10 cellular contexts compared by ENCODE assay signal in the genomic region with DNA sequence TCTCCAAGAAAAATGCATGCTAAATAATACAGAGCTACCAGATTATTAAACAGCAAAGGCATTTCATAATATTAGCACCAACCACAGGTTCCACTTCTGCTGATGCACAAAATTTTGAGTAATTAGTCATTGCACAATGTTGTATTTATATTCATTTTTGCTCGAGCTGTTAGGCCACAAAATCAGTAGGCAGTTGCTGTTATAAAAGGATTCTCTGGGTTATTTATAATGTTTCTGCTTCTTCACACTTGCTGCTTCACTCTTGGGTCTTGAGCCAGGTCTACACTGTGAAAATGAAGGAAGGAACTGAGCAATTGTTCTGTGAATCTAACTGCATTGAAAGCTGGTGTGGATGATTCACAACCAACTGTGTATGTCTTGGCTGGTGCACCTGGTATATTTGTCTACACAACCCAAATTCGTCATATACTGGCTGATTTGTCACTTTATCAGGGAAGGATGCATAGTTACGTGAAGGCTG. TPM values are rescaled to one million over a fixed set of nuclear protein-coding genes. Genes with fewer than 3 reads are reported as not detected.
DNase-seq lines count a peak whose midpoint lies in the region; ATAC-seq, FAIRE-seq and TF ChIP-seq lines count a peak whose summit lies in the region.
"Had no signal": no experiment of that assay in that cellular context is flagged by ENCODE, and none has a peak within 500 bp of the region (broad histone marks: within the 10 kb centered on the region; RNA-seq: fewer than 3 reads in every experiment).

No MANE protein-coding gene starts in this region.

- H3K27me3 ChIP-seq in PC-3 (ENCODE audit: low read length), result no peaks in the 10 kb centered on the region
- H3K27me3 ChIP-seq in endothelial cell of umbilical vein (ENCODE audit: control insufficient read depth in 2 of 2, insufficient read depth in 2 of 2, low read length in 2 of 2), result no peaks in the 10 kb centered on the region
- H3K27me3 ChIP-seq: stomach had no signal

- H3K4me3 ChIP-seq in PC-3 (ENCODE audit: low read length), result no peak overlapping the region
- H3K4me3 ChIP-seq in endothelial cell of umbilical vein (replicated peaks in 1 of 3; ENCODE audit: insufficient read depth in 1 of 3, low read depth in 1 of 3, low read length in 3 of 3), result no peak overlapping the region
- H3K4me3 ChIP-seq: stomach had no signal

- no peaks in the 10 kb centered on the region for H3K79me2 ChIP-seq in PC-3 (ENCODE audit: low read length)
- H3K79me2 ChIP-seq in endothelial cell of umbilical vein (ENCODE audit: control insufficient read depth, insufficient read depth, low read length), result no peaks in the 10 kb centered on the region

- no peaks in the 10 kb centered on the region for H4K20me1 ChIP-seq in PC-3 (ENCODE audit: low read length)
- H4K20me1 ChIP-seq in endothelial cell of umbilical vein (replicated peaks; ENCODE audit: control insufficient read depth, extremely low read depth, insufficient read depth, low read length), result no peaks in the 10 kb centered on the region

- no TSS peak for BruUV-seq in PC-3 (replicated peaks; lab: Mats Ljungman, UMichigan)
- no TSS peak for BruUV-seq in endothelial cell of umbilical vein (replicated peaks; lab: Mats Ljungman, UMichigan)

- peak overlapping the region; percentile 69 for H3K27ac ChIP-seq in PC-3 (ENCODE audit: low read length)
- H3K27ac ChIP-seq in endothelial cell of umbilical vein (ENCODE audit: insufficient read depth, low read depth, low read length), result peak overlapping the region; percentile 50

- CTCF ChIA-PET in PC-3 (lab: Charles Lee), result no interaction called here
- CTCF ChIA-PET in endothelial cell of umbilical vein (lab: Charles Lee), result interaction anchor here (0.5 to 1.8 kb wide), 15 partner anchors 19 to 643 kb away, joined by 3 to 6 read pairs (median 3); no protein-coding TSS in a partner anchor

- POLR2A ChIA-PET in PC-3 (lab: Charles Lee; ENCODE audit: unreplicated experiment), result interaction anchor here (0.5 to 0.9 kb wide), 2 partner anchors 35 to 149 kb away, joined by 4 to 11 read pairs; no protein-coding TSS in a partner anchor
- POLR2A ChIA-PET in endothelial cell of umbilical vein (lab: Charles Lee), result interaction anchor here (0.7 to 0.8 kb wide), 2 partner anchors 37 to 466 kb away, joined by 3 to 4 read pairs; no protein-coding TSS in a partner anchor

- H3K9me2 ChIP-seq in PC-3 (replicated peaks; ENCODE audit: low read length), result no peaks in the 10 kb centered on the region

- ATAC-seq in PC-3 (peak; percentile 95), GM21723 (IDR thresholded peaks at IDR 0.05; ENCODE audit: unreplicated experiment) (no peak)

- H3K4me1 ChIP-seq in PC-3 (ENCODE audit: insufficient read depth, low read length), result peaks cover 28% of the 10 kb centered on the region
- H3K4me1 ChIP-seq in endothelial cell of umbilical vein (ENCODE audit: control insufficient read depth, extremely low read depth, insufficient read depth, low read length), result peaks cover 18% of the 10 kb centered on the region

- H3K4me2 ChIP-seq in PC-3 (ENCODE audit: low read length) (peak overlapping the region; percentile 51), endothelial cell of umbilical vein (ENCODE audit: insufficient read depth, low read length) (peak overlapping the region; percentile 3)

- FAIRE-seq in endothelial cell of umbilical vein (lab: Jason Lieb, UNC), result peak; percentile 91
- FAIRE-seq in HTR-8/SVneo (lab: Jason Lieb, UNC), result no peak

- intact Hi-C loops in PC-3 (cut with micrococcal nuclease), result loop anchor here (1.0 to 10.0 kb wide), 3 partner anchors 144 to 586 kb away; no protein-coding TSS in a partner anchor
- intact Hi-C loops in endothelial cell of umbilical vein (cut with micrococcal nuclease), result loop anchor here (1.0 kb wide), 1 partner anchor 146 kb away; no protein-coding TSS in a partner anchor

- TF ChIP-seq POLR2A in endothelial cell of umbilical vein (IDR thresholded peaks at IDR 0.05; ENCODE audit: low read depth, low read length), result no peak

- no peak overlapping the region for H3K9ac ChIP-seq in PC-3 (ENCODE audit: low read length)
- H3K9ac ChIP-seq in endothelial cell of umbilical vein (replicated peaks; ENCODE audit: extremely low read depth, insufficient read depth, low read length), result peak overlapping the region; percentile 18

- TF ChIP-seq CTCF in PC-3 (conservative IDR thresholded peaks at IDR 0.05; ENCODE audit: low read depth, low read length) (no peak), endothelial cell of umbilical vein (IDR thresholded peaks at IDR 0.05; ENCODE audit: extremely low read depth in 1 of 2, insufficient read depth in 1 of 2, low read depth in 1 of 2, low read length in 2 of 2) (no peak)

- no peaks in the 10 kb centered on the region for H3K9me1 ChIP-seq in endothelial cell of umbilical vein (replicated peaks; ENCODE audit: control insufficient read depth, extremely low read depth, insufficient read depth, low read length)

- H3K36me3 ChIP-seq in PC-3 (ENCODE audit: low read depth, low read length) (no peaks in the 10 kb centered on the region), endothelial cell of umbilical vein (ENCODE audit: control insufficient read depth in 2 of 2, extremely low read depth in 1 of 2, insufficient read depth in 2 of 2, low read length in 2 of 2) (no peaks in the 10 kb centered on the region)
- H3K36me3 ChIP-seq: stomach had no signal

- H3F3A ChIP-seq in PC-3 (ENCODE audit: low read length, unreplicated experiment), result no peaks in the 10 kb centered on the region

- dilution Hi-C loops in endothelial cell of umbilical vein (cut with MboI; ENCODE audit: extremely low pct_ligation_motif_present, low sequenced_read_pairs), result no loop called here

- H2AFZ ChIP-seq in PC-3 (ENCODE audit: low read length), result no peak overlapping the region
- H2AFZ ChIP-seq in endothelial cell of umbilical vein (ENCODE audit: low read depth, low read length), result no peak overlapping the region

- DNase-seq in GM04504 (ENCODE audit: low read depth) (peak; percentile 32), PC-3 (peak; percentile 96), endothelial cell of umbilical vein (ENCODE audit: low read depth, low spot score) (peak; percentile 91), renal cortical epithelial cell (ENCODE audit: low read depth) (peak; percentile 67), HTR-8/SVneo (ENCODE audit: insufficient read length, low spot score) (no peak), NCI-H82 treated with DMSO at 0.1 percent for 48 hours (lab: John Stamatoyannopoulos, UW; ENCODE audit: unreplicated experiment) (no peak)
- DNase-seq in activated CD8-positive, alpha-beta memory T cell treated with anti-CD3 and anti-CD28 coated beads, Interleukin-2, amount 50 U/mL, for 4 hours, result no peak
- DNase-seq: cortex of kidney, stomach had no signal

- H3K9me3 ChIP-seq in PC-3 (ENCODE audit: low read length), result no peaks in the 10 kb centered on the region
- H3K9me3 ChIP-seq in endothelial cell of umbilical vein (replicated peaks; ENCODE audit: control insufficient read depth, insufficient read depth, low read length), result no peaks in the 10 kb centered on the region
- H3K9me3 ChIP-seq: stomach had no signal

TF ChIP-seq in endothelial cell of umbilical vein, 7 proteins besides CTCF, POLR2A, EP300 and RAD21:
- no peak for TF ChIP-seq MYC (IDR thresholded peaks at IDR 0.05; ENCODE audit: low read depth, low read length)
- TF ChIP-seq JUN (IDR thresholded peaks at IDR 0.05; ENCODE audit: borderline replicate concordance, insufficient read depth, insufficient read length, low read depth), result peak; percentile 65
- peak; percentile 85 for TF ChIP-seq FOS (IDR thresholded peaks at IDR 0.05; ENCODE audit: borderline replicate concordance, insufficient read depth, low read length)
- TF ChIP-seq POLR2AphosphoS5 (IDR thresholded peaks at IDR 0.05; ENCODE audit: insufficient read depth, low read depth, low read length), result no peak
- TF ChIP-seq EZH2 (IDR thresholded peaks at IDR 0.05; ENCODE audit: borderline replicate concordance, low read depth, low read length, severe bottlenecking), result no peak
- TF ChIP-seq GATA2 (IDR thresholded peaks at IDR 0.05; ENCODE audit: insufficient read depth, insufficient read length, low read depth, low read length), result peak; percentile 64
- TF ChIP-seq, protein P1, sequence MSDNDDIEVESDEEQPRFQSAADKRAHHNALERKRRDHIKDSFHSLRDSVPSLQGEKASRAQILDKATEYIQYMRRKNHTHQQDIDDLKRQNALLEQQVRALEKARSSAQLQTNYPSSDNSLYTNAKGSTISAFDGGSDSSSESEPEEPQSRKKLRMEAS (IDR thresholded peaks at IDR 0.05; ENCODE audit: insufficient read depth, insufficient read length), result no peak

RNA-seq across cellular contexts. Expression of a gene that starts 38.3 kb away (rescaled TPM):
- total RNA-seq in PC-3 (2014; rRNA removed) (95.7 and 110 TPM in 2 replicates), endothelial cell of umbilical vein (96.7 and 97.4 TPM in 2 replicates), renal cortical epithelial cell (180 and 225 TPM in 2 replicates)
- polyA plus RNA-seq in endothelial cell of umbilical vein, result 22.7 and 36.1 TPM in 2 replicates
- 94.7 and 104 TPM in 2 replicates for polyA plus RNA-seq in endothelial cell of umbilical vein (2011; cell fraction: cytosol; rRNA removed)
- 30.5 and 49.8 TPM in 2 replicates for polyA plus RNA-seq in endothelial cell of umbilical vein (2011; cell fraction: nucleus; rRNA removed)
- 202 and 208 TPM in 2 replicates for polyA plus RNA-seq in endothelial cell of umbilical vein (2012)
- 4.9 and 9.9 TPM in 2 replicates for polyA minus RNA-seq in endothelial cell of umbilical vein
- polyA minus RNA-seq in endothelial cell of umbilical vein (2011; cell fraction: cytosol; rRNA and poly(A)+ RNA removed), result 10.2 TPM
- polyA minus RNA-seq in endothelial cell of umbilical vein (2011; cell fraction: nucleus; rRNA and poly(A)+ RNA removed), result 10.6 and 10.7 TPM in 2 replicates

Comparison
In these comparisons a context has a peak if more than half of its experiments do, and no peak if none do; other contexts are left out.
1. DNase-seq: peak in GM04504 (single experiment), PC-3 (single experiment), endothelial cell of umbilical vein (single experiment) and renal cortical epithelial cell (single experiment); none in HTR-8/SVneo (single experiment), NCI-H82 treated with DMSO at 0.1 percent for 48 hours (single experiment) and activated CD8-positive, alpha-beta memory T cell treated with anti-CD3 and anti-CD28 coated beads, Interleukin-2, amount 50 U/mL, for 4 hours (single experiment).